Comparison of ENCODE assay signal across 9 cellular contexts in the genomic region with DNA sequence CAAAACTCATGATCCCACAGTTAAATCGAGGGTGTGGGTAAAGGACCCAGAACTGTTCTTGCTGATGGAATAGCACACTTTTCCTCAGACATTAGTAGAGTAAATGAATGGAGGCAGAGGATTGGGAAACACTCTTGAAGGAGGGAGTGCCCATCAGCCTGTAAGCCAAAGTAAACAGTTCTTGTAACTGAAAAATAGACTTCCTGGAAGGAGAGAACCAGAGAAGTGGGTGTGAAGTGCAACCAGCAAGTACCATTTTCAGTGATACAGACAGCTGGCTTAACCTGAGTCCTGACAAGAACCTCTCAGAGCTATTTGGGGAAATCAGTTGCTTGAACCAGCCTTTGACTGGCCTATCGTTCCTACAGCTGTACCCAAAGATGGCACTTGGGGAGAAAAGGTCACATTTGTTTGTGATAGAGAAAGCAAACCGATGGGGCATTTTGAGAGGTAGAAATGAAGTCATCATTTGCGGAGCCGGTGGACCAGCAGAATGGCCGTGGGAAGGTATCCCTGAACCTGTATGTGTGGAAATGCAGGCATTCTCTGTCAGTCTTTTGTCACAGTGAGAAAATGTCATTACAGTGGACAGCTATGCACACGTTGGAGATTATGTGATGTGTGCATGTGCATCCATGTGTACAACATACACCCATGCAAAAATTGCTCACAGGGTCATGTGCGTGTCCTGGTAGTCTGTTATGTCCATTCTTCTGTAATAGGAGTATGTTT. TPM values are rescaled to one million over a fixed set of nuclear protein-coding genes. Genes with fewer than 3 reads are reported as not detected.
DNase-seq lines count a peak whose midpoint lies in the region; ATAC-seq and TF ChIP-seq lines count a peak whose summit lies in the region.
"Had no signal": no experiment of that assay in that cellular context is flagged by ENCODE, and none has a peak within 500 bp of the region (broad histone marks: within the 10 kb centered on the region; RNA-seq: fewer than 3 reads in every experiment).

No MANE protein-coding gene starts in this region.

- no peak for ATAC-seq in HG03108 (IDR thresholded peaks at IDR 0.05; ENCODE audit: unreplicated experiment)
- ATAC-seq in foreskin keratinocyte, result no peak
- ATAC-seq: T-helper 17 cell had no signal

- H3K9me3 ChIP-seq in osteoblast (ENCODE audit: low read depth, low read length), result no peaks in the 10 kb centered on the region

- H3K4me1 ChIP-seq in osteoblast (ENCODE audit: insufficient read depth, low read length), result peaks cover 95% of the 10 kb centered on the region
- peaks cover 92% of the 10 kb centered on the region for H3K4me1 ChIP-seq in foreskin keratinocyte

- no peaks in the 10 kb centered on the region for H3K27me3 ChIP-seq in osteoblast (ENCODE audit: insufficient read depth, low read length)
- H3K27me3 ChIP-seq in foreskin keratinocyte, result no peaks in the 10 kb centered on the region

- H3K27ac ChIP-seq in epithelial cell of prostate, result peak overlapping the region; percentile 90
- peak overlapping the region; percentile 85 for H3K27ac ChIP-seq in osteoblast (ENCODE audit: low read depth, low read length)
- H3K27ac ChIP-seq in foreskin keratinocyte, result no peak overlapping the region

- H2AFZ ChIP-seq in osteoblast (ENCODE audit: low read length), result no peak overlapping the region

- no peak for TF ChIP-seq CTCF in osteoblast (IDR thresholded peaks at IDR 0.05; ENCODE audit: extremely low read depth, low read depth, low read length)
- no peak for TF ChIP-seq CTCF in foreskin keratinocyte (conservative IDR thresholded peaks at IDR 0.05)

- DNase-seq in DMS153 treated with DMSO at 0.1 percent for 48 hours (lab: John Stamatoyannopoulos, UW; ENCODE audit: unreplicated experiment), result peak; percentile 47
- peak; percentile 89 for DNase-seq in NCI-H2029 treated with DMSO at 0.1 percent for 48 hours (lab: John Stamatoyannopoulos, UW)
- DNase-seq in epithelial cell of prostate (ENCODE audit: low read depth, low spot score), result no peak
- no peak for DNase-seq in osteoblast (ENCODE audit: insufficient read length, low spot score, missing footprints)
- DNase-seq in stimulated activated CD4-positive, alpha-beta T cell treated with anti-CD3 and anti-CD28 coated beads, Interleukin-1b, Interleukin-23, amount 100 ng/mL, for 48 hours, result no peak
- no peak for DNase-seq in foreskin keratinocyte
- DNase-seq in D341Med (ENCODE audit: low spot score), result no peak
- DNase-seq: T-helper 17 cell had no signal

- peaks cover 100% of the 10 kb centered on the region for H3K79me2 ChIP-seq in osteoblast (ENCODE audit: insufficient read depth, low read length)

- H3K4me2 ChIP-seq in osteoblast (ENCODE audit: insufficient read depth, low read length), result peak overlapping the region; percentile 41

- peaks cover 35% of the 10 kb centered on the region for H3K36me3 ChIP-seq in osteoblast (ENCODE audit: insufficient read depth, low read length)

- H4K20me1 ChIP-seq in osteoblast (ENCODE audit: insufficient read depth, low read length), result peaks cover 65% of the 10 kb centered on the region

- H3K4me3 ChIP-seq in osteoblast (ENCODE audit: insufficient read depth, low read length), result peak overlapping the region; percentile 22

RNA-seq across cellular contexts. Expression of gene CRIM1, which starts 17.7 kb away (rescaled TPM):
- total RNA-seq in osteoblast, result 321 and 362 TPM in 2 replicates
- 76.8 and 99.4 TPM in 2 replicates for total RNA-seq in foreskin keratinocyte
- 11.7 and 19.3 TPM in 2 replicates for polyA plus RNA-seq in foreskin keratinocyte

Comparison
In these comparisons a context has a peak if more than half of its experiments do, and no peak if none do; other contexts are left out.
1. DNase-seq: peak in DMS153 treated with DMSO at 0.1 percent for 48 hours (single experiment) and NCI-H2029 treated with DMSO at 0.1 percent for 48 hours (single experiment); none in epithelial cell of prostate (single experiment), osteoblast (single experiment), stimulated activated CD4-positive, alpha-beta T cell treated with anti-CD3 and anti-CD28 coated beads, Interleukin-1b, Interleukin-23, amount 100 ng/mL, for 48 hours (single experiment), foreskin keratinocyte (0 of 2) and D341Med (single experiment).